ENCODE assay signal across 8 cellular contexts in the genomic region with DNA sequence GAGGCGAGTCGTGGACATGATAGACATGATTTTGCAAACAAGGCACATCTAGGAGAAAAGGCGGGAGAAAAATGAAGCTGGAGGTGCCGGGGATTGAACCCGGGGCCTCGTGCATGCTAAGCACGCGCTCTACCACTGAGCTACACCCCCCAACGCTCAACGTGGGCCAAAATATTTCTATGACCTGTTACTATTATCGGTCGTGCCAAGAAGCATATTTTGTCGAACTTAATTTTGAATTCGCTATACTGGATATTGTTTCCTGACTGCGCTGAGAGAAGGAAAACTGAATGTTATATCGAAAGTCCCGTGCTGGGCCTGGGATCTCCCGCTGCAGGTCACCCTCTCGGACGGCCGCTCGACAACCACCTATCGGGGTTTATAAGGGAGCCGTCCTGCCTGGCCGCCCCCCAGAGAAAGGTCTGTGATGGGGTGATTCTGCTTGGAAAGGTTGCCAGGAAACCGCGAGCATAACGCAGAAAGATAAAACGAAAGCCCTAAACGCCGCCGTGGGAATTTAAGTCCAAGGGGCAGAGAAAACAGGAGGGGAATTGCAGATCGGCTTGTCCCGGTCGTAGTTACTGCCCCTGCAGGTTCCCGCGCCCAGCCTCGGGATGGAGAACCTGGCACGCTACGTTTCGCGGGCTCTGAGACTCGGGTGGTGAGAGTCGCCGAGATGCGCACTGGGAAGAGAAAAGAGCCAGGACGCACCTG.
DNase-seq lines count a peak whose midpoint lies in the region; ATAC-seq and TF ChIP-seq lines count a peak whose summit lies in the region.

No MANE protein-coding gene starts in this region.

- H3K27ac ChIP-seq in CD8-positive, alpha-beta memory T cell (ENCODE audit: low read depth, low read length): peak overlapping the region; percentile 78

- peaks cover 2 to 14% of the 10 kb centered on the region in 2 donors for H3K27me3 Mint-ChIP-seq in CD8-positive, alpha-beta memory T cell

- peak overlapping the region; percentile 75 to 96 (median 92) for H3K27ac Mint-ChIP-seq in CD8-positive, alpha-beta memory T cell

- peak overlapping the region; percentile 91 to 96 (median 93) for H3K4me3 Mint-ChIP-seq in CD8-positive, alpha-beta memory T cell

- no peaks in the 10 kb centered on the region for H3K27me3 ChIP-seq in CD8-positive, alpha-beta memory T cell (ENCODE audit: insufficient read depth, low read length, poor library complexity, severe bottlenecking)
- no peaks in the 10 kb centered on the region for H3K27me3 ChIP-seq in kidney epithelial cell (ENCODE audit: control insufficient read depth, insufficient read depth, low read length)

- H3K36me3 ChIP-seq in CD8-positive, alpha-beta memory T cell (ENCODE audit: insufficient read depth, low read length): no peaks in the 10 kb centered on the region
- no peaks in the 10 kb centered on the region for H3K36me3 ChIP-seq in kidney epithelial cell (ENCODE audit: control insufficient read depth, insufficient read depth, low read length)

- CTCF ChIA-PET in CD8-positive, alpha-beta memory T cell (lab: Charles Lee): interaction anchor here (0.8 to 8.3 kb wide), 10 partner anchors 15 to 153 kb away, joined by 3 to 73 read pairs (median 6); a partner anchor contains a TSS
- CTCF ChIA-PET in HEK293T (lab: Yijun Ruan, JAX): interaction anchor here (0.7 to 2.0 kb wide), 7 partner anchors 15 to 1054 kb away, joined by 3 to 6 read pairs (median 3); a partner anchor contains a TSS

- peaks cover 9 to 19% (median 17%) of the 10 kb centered on the region in 5 donors for H3K9me3 Mint-ChIP-seq in CD8-positive, alpha-beta memory T cell

- H3K36me3 Mint-ChIP-seq in CD8-positive, alpha-beta memory T cell: peaks cover 0 to 17% (median 3%) of the 10 kb centered on the region in 3 donors

- H3K4me1 Mint-ChIP-seq in CD8-positive, alpha-beta memory T cell: peaks cover 37 to 52% (median 42%) of the 10 kb centered on the region in 3 donors

- POLR2A ChIA-PET in CD8-positive, alpha-beta memory T cell (lab: Charles Lee): interaction anchor here (0.7 to 2.2 kb wide), 9 partner anchors 17 to 1385 kb away, joined by 4 to 10 read pairs (median 6); a partner anchor contains a TSS
- POLR2A ChIA-PET in HEK293T (lab: Yijun Ruan, JAX): interaction anchor here (0.6 to 5.0 kb wide), 9 partner anchors 15 to 174 kb away, joined by 3 to 51 read pairs (median 5); no protein-coding TSS in a partner anchor

- peaks cover 24% of the 10 kb centered on the region for H3K4me1 ChIP-seq in CD8-positive, alpha-beta memory T cell (ENCODE audit: insufficient read depth, low read length)

- ATAC-seq in activated CD4-positive, CD25-positive, alpha-beta regulatory T cell treated with anti-CD3 and anti-CD28 coated beads, Interleukin-2, amount 50 U/mL, for 24 hours: peak; percentile 51 to 57
- no peak for ATAC-seq in HG03196 (IDR thresholded peaks at IDR 0.05; ENCODE audit: unreplicated experiment)

- H3K4me3 ChIP-seq in CD8-positive, alpha-beta memory T cell (ENCODE audit: low read length): peak overlapping the region; percentile 75
- peak overlapping the region; percentile 53 for H3K4me3 ChIP-seq in kidney epithelial cell (ENCODE audit: low read depth, low read length)

- no peaks in the 10 kb centered on the region for H3K9me3 ChIP-seq in CD8-positive, alpha-beta memory T cell (ENCODE audit: low read length)

- DNase-seq in CD8-positive, alpha-beta memory T cell: peak; percentile 55 to 90 (median 85)
- DNase-seq in HEK293T (ENCODE audit: extremely low spot score) (peak; percentile 49), NCI-H2227 (lab: John Stamatoyannopoulos, UW; ENCODE audit: unreplicated experiment) (peak; percentile 89), cerebellar cortex (ENCODE audit: low spot score) (peak; percentile 86), kidney epithelial cell (ENCODE audit: low read depth) (no peak)
- DNase-seq in stimulated activated CD4-positive, alpha-beta T cell treated with anti-CD3 and anti-CD28 coated beads, Interleukin-12 subunit alpha, Interleukin-12 subunit beta, amount 100 ng/mL, for 48 hours (ENCODE audit: low read depth in 2 of 3, low spot score in 1 of 3): peak; percentile 72 to 98 (median 84)

- TF ChIP-seq CTCF in kidney epithelial cell (IDR thresholded peaks at IDR 0.05; ENCODE audit: insufficient read depth, low read length, poor library complexity, severe bottlenecking): peak; percentile 33

TF ChIP-seq in HEK293T, 16 proteins besides CTCF, POLR2A, EP300 and RAD21:
- TF ChIP-seq FOXA1 (IDR thresholded peaks at IDR 0.05): no peak
- TF ChIP-seq L3MBTL2 (conservative IDR thresholded peaks at IDR 0.05): peak; percentile 99
- no peak for TF ChIP-seq BHLHE40 (IDR thresholded peaks at IDR 0.05; ENCODE audit: borderline replicate concordance)
- TF ChIP-seq ARNT (IDR thresholded peaks at IDR 0.05): peak; percentile 62; the same call in 1 of the 2 replicates
- TF ChIP-seq FOXM1 (IDR thresholded peaks at IDR 0.05; ENCODE audit: borderline replicate concordance): peak; percentile 7; the same call in 1 of the 2 replicates
- TF ChIP-seq SP1 (IDR thresholded peaks at IDR 0.05): no peak
- TF ChIP-seq CTBP1 (IDR thresholded peaks at IDR 0.05; ENCODE audit: borderline replicate concordance): peak; percentile 47; the same call in 1 of the 2 replicates
